ENCODE assay signal across 40 cellular contexts in genomic region chr3:183946037-183946436, GRCh38.
"Had no signal": no experiment of that assay in that cellular context is flagged by ENCODE, and none has a peak within 500 bp of the region (broad histone marks: within the 10 kb centered on the region; RNA-seq: fewer than 3 reads in every experiment).

No MANE protein-coding gene starts in this region.

- ATAC-seq: activated CD8-positive, alpha-beta T cell treated with anti-CD3 and anti-CD28 coated beads for 36 hours; activated T-cell treated with anti-CD3 and anti-CD28 coated beads, Interleukin-2, amount 50 U/mL, for 4 hours; activated T-cell treated with anti-CD3 and anti-CD28 coated beads, Interleukin-2, amount 50 U/mL, for 72 hours; body of pancreas had no signal

- H3K4me3 Mint-ChIP-seq: activated B cell treated with CpG ODN at 0.5 μM for 24 hours; activated CD4-positive, alpha-beta memory T cell treated with anti-CD3 and anti-CD28 coated beads for 36 hours; activated CD4-positive, alpha-beta T cell treated with anti-CD3 and anti-CD28 coated beads, Interleukin-2, amount 10 ng/mL, durations not matched to agents 24 days and 14 days; activated CD8-positive, alpha-beta T cell treated with anti-CD3 and anti-CD28 coated beads for 36 hours; activated naive CD4-positive, alpha-beta T cell treated with anti-CD3 and anti-CD28 coated beads, Interleukin-2, amount 10 ng/mL, durations not matched to agents 7 days and 5 days; activated naive CD4-positive, alpha-beta T cell treated with anti-CD3 and anti-CD28 coated beads, Interleukin-2, amount 50 U/mL, for 24 hours; activated naive CD8-positive, alpha-beta T cell; activated naive CD8-positive, alpha-beta T cell treated with anti-CD3 and anti-CD28 coated beads, Interleukin-2, amount 10 ng/mL, durations not matched to agents 7 days and 5 days; activated T-cell treated with anti-CD3 and anti-CD28 coated beads, Interleukin-2, amount 50 U/mL, for 4 hours; activated T-cell treated with anti-CD3 and anti-CD28 coated beads, Interleukin-2, amount 50 U/mL, for 72 hours; activated T-helper 1 cell treated with anti-CD3 and anti-CD28 coated beads, Interleukin-12 subunit alpha, Interleukin-12 subunit beta, Interleukin-2, Interleukin-4 antibody, amounts not matched to agents 30 ng/mL and 10 ng/mL and 1 ng/mL, durations not matched to agents 14 hours and 24 hours and 36 hours; central memory CD8-positive, alpha-beta T cell; T-helper 1 cell treated with Interleukin-12 subunit alpha and Interleukin-12 subunit beta and Interleukin-4 antibody, amounts not matched to agents 30 μg/mL and 1 μg/mL, for 36 hours; T-helper 2 cell treated with Interferon-gamma antibody and Interleukin-4, amounts not matched to agents 5 μg/mL and 100 μg/mL, for 36 hours had no signal

- H3K4me3 ChIP-seq: adrenal gland, body of pancreas, breast epithelium, cardiac muscle cell, colonic mucosa had no signal

- H3K36me3 ChIP-seq: breast epithelium, colonic mucosa had no signal

- DNase-seq: activated B cell treated with CpG ODN at 0.5 μM for 24 hours; activated CD4-positive, alpha-beta memory T cell treated with anti-CD3 and anti-CD28 coated beads for 36 hours; activated CD4-positive, alpha-beta T cell treated with anti-CD3 and anti-CD28 coated beads for 4 hours; activated CD4-positive, alpha-beta T cell treated with anti-CD3 and anti-CD28 coated beads, Interleukin-2, amount 10 ng/mL, durations not matched to agents 24 days and 14 days; activated CD4-positive, alpha-beta T cell treated with anti-CD3 and anti-CD28 coated beads, Interleukin-2, amount 50 U/mL, for 1 hour; activated CD4-positive, alpha-beta T cell treated with anti-CD3 and anti-CD28 coated beads, Interleukin-2, amount 50 U/mL, for 4 hours; activated CD4-positive, CD25-positive, alpha-beta regulatory T cell treated with anti-CD3 and anti-CD28 coated beads, Interleukin-2, amount 50 U/mL, for 72 hours; activated CD8-positive, alpha-beta memory T cell treated with anti-CD3 and anti-CD28 coated beads, Interleukin-2, amount 50 U/mL, for 4 hours; activated CD8-positive, alpha-beta T cell treated with anti-CD3 and anti-CD28 coated beads for 36 hours; activated effector memory CD4-positive, alpha-beta T cell treated with Interleukin-2 at 50 U/mL for 16 hours; activated gamma-delta T cell; activated naive CD4-positive, alpha-beta T cell treated with anti-CD3 and anti-CD28 coated beads, Interleukin-2, amount 10 ng/mL, durations not matched to agents 7 days and 5 days; activated naive CD4-positive, alpha-beta T cell treated with Interleukin-2 at 50 U/mL for 16 hours; activated naive CD8-positive, alpha-beta T cell treated with anti-CD3 and anti-CD28 coated beads, Interleukin-2, amount 10 ng/mL, durations not matched to agents 7 days and 5 days; activated T-cell treated with anti-CD3 and anti-CD28 coated beads for 4 hours; activated T-cell treated with anti-CD3 and anti-CD28 coated beads, Interleukin-2, amount 50 U/mL, for 1 hour; activated T-cell treated with anti-CD3 and anti-CD28 coated beads, Interleukin-2, amount 50 U/mL, for 4 hours; activated T-cell treated with anti-CD3 and anti-CD28 coated beads, Interleukin-2, amount 50 U/mL, for 72 hours; adrenal gland; amniotic stem cell; aorta; body of pancreas; brain microvascular endothelial cell; caudate nucleus; cerebellar nuclear complex; colonic mucosa; T-helper 1 cell; T-helper 2 cell; T-helper 9 cell had no signal

- H3K27ac Mint-ChIP-seq: activated B cell treated with CpG ODN at 0.5 μM for 24 hours; activated CD4-positive, alpha-beta memory T cell treated with anti-CD3 and anti-CD28 coated beads for 36 hours; activated CD4-positive, alpha-beta T cell treated with anti-CD3 and anti-CD28 coated beads, Interleukin-2, amount 10 ng/mL, durations not matched to agents 24 days and 14 days; activated CD8-positive, alpha-beta T cell treated with anti-CD3 and anti-CD28 coated beads for 36 hours; activated naive CD4-positive, alpha-beta T cell treated with anti-CD3 and anti-CD28 coated beads, Interleukin-2, amount 10 ng/mL, durations not matched to agents 7 days and 5 days; activated naive CD4-positive, alpha-beta T cell treated with anti-CD3 and anti-CD28 coated beads, Interleukin-2, amount 50 U/mL, for 24 hours; activated naive CD8-positive, alpha-beta T cell; activated naive CD8-positive, alpha-beta T cell treated with anti-CD3 and anti-CD28 coated beads, Interleukin-2, amount 10 ng/mL, durations not matched to agents 7 days and 5 days; activated T-cell treated with anti-CD3 and anti-CD28 coated beads, Interleukin-2, amount 50 U/mL, for 72 hours; activated T-helper 1 cell treated with anti-CD3 and anti-CD28 coated beads, Interleukin-12 subunit alpha, Interleukin-12 subunit beta, Interleukin-2, Interleukin-4 antibody, amounts not matched to agents 30 ng/mL and 10 ng/mL and 1 ng/mL, durations not matched to agents 14 hours and 24 hours and 36 hours; activated T-helper 2 cell treated with anti-CD3 and anti-CD28 coated beads, Interferon-gamma antibody, Interleukin-2, Interleukin-4, amounts not matched to agents 10 μg/mL and 5 μg/mL and 100 μg/mL, durations not matched to agents 14 hours and 24 hours and 36 hours; T-helper 1 cell treated with Interleukin-12 subunit alpha and Interleukin-12 subunit beta and Interleukin-4 antibody, amounts not matched to agents 30 μg/mL and 1 μg/mL, for 36 hours; T-helper 2 cell treated with Interferon-gamma antibody and Interleukin-4, amounts not matched to agents 5 μg/mL and 100 μg/mL, for 36 hours had no signal

- H3K27me3 Mint-ChIP-seq: activated B cell treated with CpG ODN at 0.5 μM for 24 hours; activated CD4-positive, alpha-beta memory T cell treated with anti-CD3 and anti-CD28 coated beads for 36 hours; activated CD4-positive, alpha-beta T cell treated with anti-CD3 and anti-CD28 coated beads, Interleukin-2, amount 10 ng/mL, durations not matched to agents 24 days and 14 days; activated CD8-positive, alpha-beta T cell treated with anti-CD3 and anti-CD28 coated beads for 36 hours; activated naive CD4-positive, alpha-beta T cell treated with anti-CD3 and anti-CD28 coated beads, Interleukin-2, amount 10 ng/mL, durations not matched to agents 7 days and 5 days; activated naive CD4-positive, alpha-beta T cell treated with anti-CD3 and anti-CD28 coated beads, Interleukin-2, amount 50 U/mL, for 24 hours; activated naive CD8-positive, alpha-beta T cell; activated naive CD8-positive, alpha-beta T cell treated with anti-CD3 and anti-CD28 coated beads, Interleukin-2, amount 10 ng/mL, durations not matched to agents 7 days and 5 days; central memory CD8-positive, alpha-beta T cell had no signal

- H3K27me3 ChIP-seq: adrenal gland, body of pancreas, brain microvascular endothelial cell, breast epithelium, cardiac muscle cell, colonic mucosa had no signal

- FAIRE-seq: astrocyte had no signal

- H3K4me1 Mint-ChIP-seq: activated B cell treated with CpG ODN at 0.5 μM for 24 hours; activated CD4-positive, alpha-beta T cell treated with anti-CD3 and anti-CD28 coated beads, Interleukin-2, amount 10 ng/mL, durations not matched to agents 24 days and 14 days; activated naive CD4-positive, alpha-beta T cell treated with anti-CD3 and anti-CD28 coated beads, Interleukin-2, amount 10 ng/mL, durations not matched to agents 7 days and 5 days; activated naive CD4-positive, alpha-beta T cell treated with anti-CD3 and anti-CD28 coated beads, Interleukin-2, amount 50 U/mL, for 24 hours; activated naive CD8-positive, alpha-beta T cell treated with anti-CD3 and anti-CD28 coated beads, Interleukin-2, amount 10 ng/mL, durations not matched to agents 7 days and 5 days; central memory CD8-positive, alpha-beta T cell had no signal

- H3K4me1 ChIP-seq: adrenal gland, body of pancreas, breast epithelium, colonic mucosa had no signal

- H3K9me3 Mint-ChIP-seq: activated B cell treated with CpG ODN at 0.5 μM for 24 hours; activated CD4-positive, alpha-beta memory T cell treated with anti-CD3 and anti-CD28 coated beads for 36 hours; activated CD4-positive, alpha-beta T cell treated with anti-CD3 and anti-CD28 coated beads, Interleukin-2, amount 10 ng/mL, durations not matched to agents 24 days and 14 days; activated CD8-positive, alpha-beta T cell treated with anti-CD3 and anti-CD28 coated beads for 36 hours; activated naive CD4-positive, alpha-beta T cell treated with anti-CD3 and anti-CD28 coated beads, Interleukin-2, amount 10 ng/mL, durations not matched to agents 7 days and 5 days; activated naive CD4-positive, alpha-beta T cell treated with anti-CD3 and anti-CD28 coated beads, Interleukin-2, amount 50 U/mL, for 24 hours; activated naive CD8-positive, alpha-beta T cell treated with anti-CD3 and anti-CD28 coated beads, Interleukin-2, amount 10 ng/mL, durations not matched to agents 7 days and 5 days; activated T-cell treated with anti-CD3 and anti-CD28 coated beads, Interleukin-2, amount 50 U/mL, for 4 hours; activated T-cell treated with anti-CD3 and anti-CD28 coated beads, Interleukin-2, amount 50 U/mL, for 72 hours; activated T-helper 1 cell treated with anti-CD3 and anti-CD28 coated beads, Interleukin-12 subunit alpha, Interleukin-12 subunit beta, Interleukin-2, Interleukin-4 antibody, amounts not matched to agents 30 ng/mL and 10 ng/mL and 1 ng/mL, durations not matched to agents 14 hours and 24 hours and 36 hours; activated T-helper 2 cell treated with anti-CD3 and anti-CD28 coated beads, Interferon-gamma antibody, Interleukin-2, Interleukin-4, amounts not matched to agents 10 μg/mL and 5 μg/mL and 100 μg/mL, durations not matched to agents 14 hours and 24 hours and 36 hours; central memory CD8-positive, alpha-beta T cell; T-helper 1 cell treated with Interleukin-12 subunit alpha and Interleukin-12 subunit beta and Interleukin-4 antibody, amounts not matched to agents 30 μg/mL and 1 μg/mL, for 36 hours; T-helper 2 cell treated with Interferon-gamma antibody and Interleukin-4, amounts not matched to agents 5 μg/mL and 100 μg/mL, for 36 hours had no signal

- H3K27ac ChIP-seq: adrenal gland, body of pancreas, brain microvascular endothelial cell, breast epithelium, cardiac muscle cell, colonic mucosa, VCaP had no signal
